13 cellular contexts compared by ENCODE assay signal in genomic region chr2:24214880-24215279, GRCh38. TPM values are rescaled to one million over a fixed set of nuclear protein-coding genes. Genes with fewer than 3 reads are reported as not detected.
DNase-seq lines count a peak whose midpoint lies in the region; ATAC-seq, FAIRE-seq and TF ChIP-seq lines count a peak whose summit lies in the region.
"Had no signal": no experiment of that assay in that cellular context is flagged by ENCODE, and none has a peak within 500 bp of the region (broad histone marks: within the 10 kb centered on the region; RNA-seq: fewer than 3 reads in every experiment).

No MANE protein-coding gene starts in this region.

- peaks cover 8% of the 10 kb centered on the region for H3K36me3 Mint-ChIP-seq in type B pancreatic cell

- H3K27ac ChIP-seq in osteoblast (ENCODE audit: low read depth, low read length): no peak overlapping the region
- H3K27ac ChIP-seq: adrenal gland, neural progenitor cell, Peyer's patch had no signal

- H3K27ac Mint-ChIP-seq in type B pancreatic cell: no peak overlapping the region
- H3K27ac Mint-ChIP-seq: neural progenitor cell had no signal

- peak; percentile 58 for FAIRE-seq in GM12892 (lab: Jason Lieb, UNC)
- FAIRE-seq: endometrium had no signal

- no peaks in the 10 kb centered on the region for H3K27me3 Mint-ChIP-seq in type B pancreatic cell

- H3K9me3 Mint-ChIP-seq in type B pancreatic cell: no peaks in the 10 kb centered on the region
- H3K9me3 Mint-ChIP-seq: neural progenitor cell had no signal

- no peaks in the 10 kb centered on the region for H3K27me3 ChIP-seq in osteoblast (ENCODE audit: insufficient read depth, low read length)
- H3K27me3 ChIP-seq: adrenal gland, neural progenitor cell, Peyer's patch had no signal

- H3K79me2 ChIP-seq in osteoblast (ENCODE audit: insufficient read depth, low read length): no peaks in the 10 kb centered on the region

- TF ChIP-seq POLR2A in GM12892 (IDR thresholded peaks at IDR 0.05; ENCODE audit: low read depth, low read length): no peak

- no peaks in the 10 kb centered on the region for H4K20me1 ChIP-seq in osteoblast (ENCODE audit: insufficient read depth, low read length)

- no peaks in the 10 kb centered on the region for H3K9me3 ChIP-seq in osteoblast (ENCODE audit: low read depth, low read length)
- H3K9me3 ChIP-seq: adrenal gland, Peyer's patch had no signal

- H3K36me3 ChIP-seq in osteoblast (ENCODE audit: insufficient read depth, low read length): peaks cover 18% of the 10 kb centered on the region
- H3K36me3 ChIP-seq: neural progenitor cell had no signal

- DNase-seq in GM12892 (ENCODE audit: insufficient read length): peak; percentile 49
- no peak for DNase-seq in NCI-H2171 (lab: John Stamatoyannopoulos, UW)
- no peak for DNase-seq in type B pancreatic cell (ENCODE audit: extremely low spot score, unreplicated experiment)
- no peak for DNase-seq in NCI-H128 (lab: John Stamatoyannopoulos, UW; ENCODE audit: unreplicated experiment)
- no peak for DNase-seq in osteoblast (ENCODE audit: insufficient read length, low spot score, missing footprints)
- DNase-seq: adrenal gland, NCI-H1105 treated with DMSO at 0.1 percent for 48 hours, Peyer's patch had no signal

- no peaks in the 10 kb centered on the region for H3K4me1 ChIP-seq in osteoblast (ENCODE audit: insufficient read depth, low read length)
- H3K4me1 ChIP-seq: neural progenitor cell had no signal

- H3K4me1 Mint-ChIP-seq in type B pancreatic cell (ENCODE audit: unreplicated experiment): peaks cover 4% of the 10 kb centered on the region

- no peak overlapping the region for H3K4me2 ChIP-seq in osteoblast (ENCODE audit: insufficient read depth, low read length)
- H3K4me2 ChIP-seq: neural progenitor cell had no signal

- TF ChIP-seq CTCF in type B pancreatic cell (conservative IDR thresholded peaks at IDR 0.05) (no peak), osteoblast (IDR thresholded peaks at IDR 0.05; ENCODE audit: extremely low read depth, low read depth, low read length) (no peak)

- H2AFZ ChIP-seq in osteoblast (ENCODE audit: low read length): no peak overlapping the region
- H2AFZ ChIP-seq: neural progenitor cell had no signal

- H3K4me3 ChIP-seq in osteoblast (ENCODE audit: insufficient read depth, low read length): no peak overlapping the region
- H3K4me3 ChIP-seq: adrenal gland, neural progenitor cell, Peyer's patch had no signal

- H3K4me3 Mint-ChIP-seq in type B pancreatic cell: no peak overlapping the region
- H3K4me3 Mint-ChIP-seq: neural progenitor cell had no signal

- peak; percentile 99 for ATAC-seq in GM19351 (IDR thresholded peaks at IDR 0.05; ENCODE audit: unreplicated experiment)
- ATAC-seq in HG02852 (IDR thresholded peaks at IDR 0.05; ENCODE audit: unreplicated experiment): peak; percentile 96
- peak; percentile 85 for ATAC-seq in HG03575 (IDR thresholded peaks at IDR 0.05; ENCODE audit: extremely low read depth, insufficient number of reproducible peaks, low FRiP score, unreplicated experiment)

RNA-seq across cellular contexts. Expression of gene FAM228A, which starts 40.0 kb away (rescaled TPM):
- polyA plus RNA-seq in GM12892 (2012; ENCODE audit: missing spikeins): not detected
- not detected in 2 replicates for total RNA-seq in type B pancreatic cell (ENCODE audit: low replicate concordance)
- 1.4 and 1.5 TPM in 2 replicates for total RNA-seq in osteoblast
